In the genomic region with DNA sequence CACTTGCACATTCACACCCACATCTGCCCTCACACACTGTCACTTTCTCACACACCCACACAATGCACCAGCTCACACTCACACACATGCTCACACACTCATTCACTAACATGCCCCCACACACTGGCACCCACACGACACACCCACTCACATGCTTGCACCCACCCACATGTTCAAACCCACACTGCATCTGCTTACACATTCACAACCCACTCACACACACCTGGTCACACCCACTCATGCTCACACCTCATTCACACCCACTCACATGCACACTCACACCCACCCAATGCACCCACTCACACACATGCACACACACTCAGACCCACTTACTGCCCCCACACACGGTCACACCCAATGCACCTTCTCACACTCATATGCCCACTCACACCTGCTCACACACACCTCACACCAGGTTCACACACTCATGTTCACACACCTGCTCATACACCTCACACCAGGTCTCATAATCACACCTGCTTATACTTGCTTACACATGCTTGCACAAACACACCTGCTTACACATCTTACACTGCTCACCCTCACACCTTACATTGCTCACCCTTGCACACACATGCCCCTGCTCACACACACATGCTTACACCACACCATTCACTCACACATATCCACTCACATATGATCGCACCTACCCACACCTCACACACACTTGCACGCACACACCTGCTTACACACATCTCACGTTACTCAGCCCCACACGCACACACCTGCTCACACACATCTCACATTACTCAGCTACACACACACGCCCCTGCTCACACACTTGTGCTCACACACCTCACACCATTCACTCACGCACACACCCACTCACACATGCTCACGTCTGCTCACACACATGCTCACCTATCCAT, we compare ENCODE assay signal across 21 cellular contexts. TPM values are rescaled to one million over a fixed set of nuclear protein-coding genes. Genes with fewer than 3 reads are reported as not detected.
"Had no signal": no experiment of that assay in that cellular context is flagged by ENCODE, and none has a peak within 500 bp of the region (broad histone marks: within the 10 kb centered on the region; RNA-seq: fewer than 3 reads in every experiment).

No MANE protein-coding gene starts in this region.

- DNase-seq: activated CD4-positive, alpha-beta T cell treated with anti-CD3 and anti-CD28 coated beads for 1 hour; activated gamma-delta T cell; activated T-cell treated with anti-CD3 and anti-CD28 coated beads, Interleukin-2, amount 50 U/mL, for 72 hours; dermis blood vessel endothelial cell; effector memory CD4-positive, alpha-beta T cell; foreskin fibroblast; natural killer cell; stimulated activated naive B cell treated with anti-CD40 and anti-IgM and Interleukin-4, amounts not matched to agents 10 μg/mL and 1 μg/mL and 100 μg/mL, for 72 hours; SW 1271; T-helper 2 cell; WERI-Rb-1 had no signal

- H3K27me3 ChIP-seq: spleen had no signal

- FAIRE-seq: astrocyte, kidney had no signal

- H3K27ac Mint-ChIP-seq: activated naive CD4-positive, alpha-beta T cell treated with anti-CD3 and anti-CD28 coated beads, Interleukin-2, amount 50 U/mL, for 24 hours; activated T-cell treated with anti-CD3 and anti-CD28 coated beads, Interleukin-2, amount 50 U/mL, for 72 hours; natural killer cell; stimulated activated naive B cell treated with anti-CD40 and anti-IgM and Interleukin-4, amounts not matched to agents 10 μg/mL and 1 μg/mL and 100 μg/mL, for 72 hours had no signal

- H3K9me3 ChIP-seq: spleen, thoracic aorta had no signal

- ATAC-seq: activated T-cell treated with anti-CD3 and anti-CD28 coated beads, Interleukin-2, amount 50 U/mL, for 72 hours; natural killer cell had no signal

- H3K27me3 Mint-ChIP-seq: activated naive CD4-positive, alpha-beta T cell treated with anti-CD3 and anti-CD28 coated beads, Interleukin-2, amount 50 U/mL, for 24 hours; stimulated activated naive B cell treated with anti-CD40 and anti-IgM and Interleukin-4, amounts not matched to agents 10 μg/mL and 1 μg/mL and 100 μg/mL, for 72 hours had no signal

- H3K9me3 Mint-ChIP-seq: activated naive CD4-positive, alpha-beta T cell treated with anti-CD3 and anti-CD28 coated beads, Interleukin-2, amount 50 U/mL, for 24 hours; activated T-cell treated with anti-CD3 and anti-CD28 coated beads, Interleukin-2, amount 50 U/mL, for 72 hours; natural killer cell had no signal

- H3K4me3 Mint-ChIP-seq: activated naive CD4-positive, alpha-beta T cell treated with anti-CD3 and anti-CD28 coated beads, Interleukin-2, amount 50 U/mL, for 24 hours; activated T-cell treated with anti-CD3 and anti-CD28 coated beads, Interleukin-2, amount 50 U/mL, for 72 hours; natural killer cell; stimulated activated naive B cell treated with anti-CD40 and anti-IgM and Interleukin-4, amounts not matched to agents 10 μg/mL and 1 μg/mL and 100 μg/mL, for 72 hours had no signal

- H3K36me3 ChIP-seq: thoracic aorta, WERI-Rb-1 had no signal

- H3K27ac ChIP-seq: thoracic aorta, WERI-Rb-1 had no signal

- H3K36me3 Mint-ChIP-seq: activated naive CD4-positive, alpha-beta T cell treated with anti-CD3 and anti-CD28 coated beads, Interleukin-2, amount 50 U/mL, for 24 hours; natural killer cell had no signal

RNA-seq across cellular contexts. Expression of gene MYBPC3, which starts 3.9 kb away (rescaled TPM):
- total RNA-seq: activated CD8-positive, alpha-beta memory T cell treated with anti-CD3 and anti-CD28 coated beads for 36 hours; activated T-cell treated with anti-CD3 and anti-CD28 coated beads, Interleukin-2, amount 50 U/mL, for 72 hours; astrocyte; chondrocyte; dermis blood vessel endothelial cell; mucosa of gallbladder; renal cortical epithelial cell; thoracic aorta; urinary bladder had no signal

RNA-seq across cellular contexts. Expression of gene SPI1, which starts 22.0 kb away (rescaled TPM):
- total RNA-seq: activated CD8-positive, alpha-beta memory T cell treated with anti-CD3 and anti-CD28 coated beads for 36 hours; astrocyte; chondrocyte; dermis blood vessel endothelial cell; renal cortical epithelial cell had no signal
